In the genomic region with DNA sequence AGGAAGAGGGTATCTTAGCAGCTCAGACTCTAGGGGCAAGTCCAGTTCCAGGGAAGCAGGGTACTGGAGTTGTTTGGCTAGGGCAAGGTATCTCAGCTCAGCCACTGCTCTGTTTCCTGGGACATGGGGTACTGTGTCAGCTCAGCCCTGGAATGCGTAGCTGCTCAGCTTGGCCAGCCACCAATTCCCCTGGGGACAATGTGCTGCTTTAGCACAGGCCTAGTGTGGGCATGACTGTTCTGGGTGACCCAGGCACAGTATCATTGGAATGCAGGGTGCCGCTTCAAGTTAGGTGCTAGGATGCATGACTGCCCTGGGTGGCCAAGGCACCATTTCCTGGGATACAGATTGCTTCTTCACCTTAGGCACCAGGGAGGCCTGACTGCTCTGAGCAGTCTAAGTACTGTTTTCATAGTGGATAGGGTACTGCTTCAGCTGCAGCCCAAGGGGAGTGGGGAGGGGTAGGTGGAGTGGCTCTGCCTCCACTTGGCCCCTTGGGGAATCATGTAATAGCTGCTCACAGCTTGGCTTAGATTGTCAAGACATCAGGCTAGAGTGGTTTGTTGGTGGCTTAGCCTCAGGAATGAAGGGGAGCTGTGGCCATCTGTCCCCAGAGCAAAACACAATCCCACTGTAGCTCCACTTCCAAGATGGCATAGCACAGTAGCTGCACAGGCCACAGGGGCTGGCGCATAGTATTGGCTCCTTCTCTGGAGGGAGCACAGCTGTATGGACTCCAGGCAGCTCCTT, we compare ENCODE assay signal across 1 cellular context.
TF ChIP-seq lines count a peak whose summit lies in the region.

No MANE protein-coding gene starts in this region.

TF ChIP-seq in HepG2, 621 proteins besides CTCF, POLR2A, EP300 and RAD21:
- TF ChIP-seq ZNF709 (CRISPR knock-in tag; IDR thresholded peaks at IDR 0.05) (no peak), YEATS4 (CRISPR knock-in tag; IDR thresholded peaks at IDR 0.05; ENCODE audit: borderline replicate concordance) (no peak), SKIL (CRISPR knock-in tag; IDR thresholded peaks at IDR 0.05; ENCODE audit: borderline replicate concordance) (no peak), AHDC1 (CRISPR knock-in tag; IDR thresholded peaks at IDR 0.05; ENCODE audit: borderline replicate concordance) (no peak), TOPORS (CRISPR knock-in tag; IDR thresholded peaks at IDR 0.05) (no peak), ATM (IDR thresholded peaks at IDR 0.05; ENCODE audit: borderline replicate concordance) (no peak), ETV6 (CRISPR knock-in tag; conservative IDR thresholded peaks at IDR 0.05) (no peak), POLR2G (IDR thresholded peaks at IDR 0.05; ENCODE audit: low read depth, low read length) (no peak), SKI (IDR thresholded peaks at IDR 0.05; ENCODE audit: partially characterized antibody) (no peak), ARNT2 (CRISPR knock-in tag; IDR thresholded peaks at IDR 0.05; ENCODE audit: low read depth) (no peak)
- TF ChIP-seq, protein P1, sequence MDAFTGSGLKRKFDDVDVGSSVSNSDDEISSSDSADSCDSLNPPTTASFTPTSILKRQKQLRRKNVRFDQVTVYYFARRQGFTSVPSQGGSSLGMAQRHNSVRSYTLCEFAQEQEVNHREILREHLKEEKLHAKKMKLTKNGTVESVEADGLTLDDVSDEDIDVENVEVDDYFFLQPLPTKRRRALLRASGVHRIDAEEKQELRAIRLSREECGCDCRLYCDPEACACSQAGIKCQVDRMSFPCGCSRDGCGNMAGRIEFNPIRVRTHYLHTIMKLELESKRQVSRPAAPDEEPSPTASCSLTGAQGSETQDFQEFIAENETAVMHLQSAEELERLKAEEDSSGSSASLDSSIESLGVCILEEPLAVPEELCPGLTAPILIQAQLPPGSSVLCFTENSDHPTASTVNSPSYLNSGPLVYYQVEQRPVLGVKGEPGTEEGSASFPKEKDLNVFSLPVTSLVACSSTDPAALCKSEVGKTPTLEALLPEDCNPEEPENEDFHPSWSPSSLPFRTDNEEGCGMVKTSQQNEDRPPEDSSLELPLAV (CRISPR knock-in tag; conservative IDR thresholded peaks at IDR 0.05; ENCODE audit: low read depth): no peak
- TF ChIP-seq, protein P2, sequence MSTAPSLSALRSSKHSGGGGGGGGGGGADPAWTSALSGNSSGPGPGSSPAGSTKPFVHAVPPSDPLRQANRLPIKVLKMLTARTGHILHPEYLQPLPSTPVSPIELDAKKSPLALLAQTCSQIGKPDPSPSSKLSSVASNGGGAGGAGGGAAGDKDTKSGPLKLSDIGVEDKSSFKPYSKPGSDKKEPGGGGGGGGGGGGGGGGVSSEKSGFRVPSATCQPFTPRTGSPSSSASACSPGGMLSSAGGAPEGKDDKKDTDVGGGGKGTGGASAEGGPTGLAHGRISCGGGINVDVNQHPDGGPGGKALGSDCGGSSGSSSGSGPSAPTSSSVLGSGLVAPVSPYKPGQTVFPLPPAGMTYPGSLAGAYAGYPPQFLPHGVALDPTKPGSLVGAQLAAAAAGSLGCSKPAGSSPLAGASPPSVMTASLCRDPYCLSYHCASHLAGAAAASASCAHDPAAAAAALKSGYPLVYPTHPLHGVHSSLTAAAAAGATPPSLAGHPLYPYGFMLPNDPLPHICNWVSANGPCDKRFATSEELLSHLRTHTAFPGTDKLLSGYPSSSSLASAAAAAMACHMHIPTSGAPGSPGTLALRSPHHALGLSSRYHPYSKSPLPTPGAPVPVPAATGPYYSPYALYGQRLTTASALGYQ (CRISPR knock-in tag; IDR thresholded peaks at IDR 0.05): no peak
